ENCODE assay signal across 26 cellular contexts in genomic region chr10:93672022-93672678, GRCh38. TPM values are rescaled to one million over a fixed set of nuclear protein-coding genes. Genes with fewer than 3 reads are reported as not detected.
"Had no signal": no experiment of that assay in that cellular context is flagged by ENCODE, and none has a peak within 500 bp of the region (broad histone marks: within the 10 kb centered on the region; RNA-seq: fewer than 3 reads in every experiment).

No MANE protein-coding gene starts in this region.

- H3K9me3 ChIP-seq: esophagus muscularis mucosa, gastroesophageal sphincter, neutrophil, psoas muscle, suprapubic skin, thyroid gland had no signal

- H3K27ac ChIP-seq: coronary artery, epithelial cell of prostate, esophagus muscularis mucosa, gastroesophageal sphincter, neutrophil, psoas muscle, suprapubic skin, thyroid gland had no signal

- DNase-seq: effector CD8-positive, alpha-beta T cell; kidney; left cardiac atrium; mammary epithelial cell; naive thymus-derived CD4-positive, alpha-beta T cell; psoas muscle; retina; stimulated activated CD4-positive, alpha-beta T cell treated with anti-CD3 and anti-CD28 coated beads, Interleukin-12 subunit alpha, Interleukin-12 subunit beta, amount 100 ng/mL, for 4 hours; stimulated activated naive CD4-positive, alpha-beta T cell treated with Interleukin-2 at 50 U/mL for 16 hours; thyroid gland had no signal

- H3K4me1 ChIP-seq: esophagus muscularis mucosa, gastroesophageal sphincter, psoas muscle, suprapubic skin, thyroid gland had no signal

- H3K27me3 ChIP-seq: esophagus muscularis mucosa, gastroesophageal sphincter, neutrophil, suprapubic skin, thyroid gland had no signal

- H3K4me3 ChIP-seq: coronary artery, esophagus muscularis mucosa, gastroesophageal sphincter, psoas muscle, suprapubic skin, thyroid gland had no signal

RNA-seq across cellular contexts. Expression of gene PDE6C, which starts 59.8 kb away (rescaled TPM):
- total RNA-seq: chondrocyte; dermis microvascular lymphatic vessel endothelial cell; esophagus muscularis mucosa; fibroblast of villous mesenchyme; gastroesophageal sphincter; kidney; left cardiac atrium; lower leg skin; mammary epithelial cell; mesenteric fat pad; mononuclear cell; naive thymus-derived CD4-positive, alpha-beta T cell; osteoblast; psoas muscle; sciatic nerve; skeletal muscle tissue; suprapubic skin; thyroid gland had no signal
- polyA plus RNA-seq: mammary epithelial cell; naive thymus-derived CD4-positive, alpha-beta T cell; neural cell; psoas muscle had no signal
